ENCODE assay signal across 8 cellular contexts in genomic region chr2:87077028-87077446, GRCh38. TPM values are rescaled to one million over a fixed set of nuclear protein-coding genes. Genes with fewer than 3 reads are reported as not detected.
DNase-seq lines count a peak whose midpoint lies in the region; ATAC-seq and TF ChIP-seq lines count a peak whose summit lies in the region.
"Not testable (repeated sequence)": the region's sequence is repeated elsewhere in the genome, so short reads cannot be mapped to it uniquely, and the experiment has no call there.

No MANE protein-coding gene starts in this region.

- H3K4me1 Mint-ChIP-seq in GM23338; activated CD8-positive, alpha-beta memory T cell treated with anti-CD3 and anti-CD28 coated beads, Interleukin-2, amount 10 ng/mL, durations not matched to agents 7 days and 5 days; chondrocyte (ENCODE audit: low read depth); neural crest cell; stimulated activated naive B cell treated with anti-CD40 and anti-IgM and Interleukin-4, amounts not matched to agents 10 μg/mL and 1 μg/mL and 100 μg/mL, for 72 hours: not testable (repeated sequence)

- H3K4me1 ChIP-seq in BLaER1 treated with 17β-estradiol and CSF1 and Interleukin-3, amounts not matched to agents 10 nM and 100 nM; GM23338 (ENCODE audit: insufficient read depth); hepatocyte (ENCODE audit: insufficient read depth): not testable (repeated sequence)

- peak overlapping the region; percentile 84 to 94 (median 90) for H3K9ac ChIP-seq in BLaER1 treated with 17β-estradiol and CSF1 and Interleukin-3, amounts not matched to agents 10 nM and 100 nM

- TF ChIP-seq CTCF in GM23338 (conservative IDR thresholded peaks at IDR 0.05; ENCODE audit: low read depth in 2 of 2); chondrocyte (IDR thresholded peaks at IDR 0.05); hepatocyte (IDR thresholded peaks at IDR 0.05; ENCODE audit: poor library complexity); neural crest cell (conservative IDR thresholded peaks at IDR 0.05): not testable (repeated sequence)

- peak overlapping the region; percentile 91 for H3K4me3 Mint-ChIP-seq in GM23338
- peak overlapping the region; percentile 85 for H3K4me3 Mint-ChIP-seq in activated CD8-positive, alpha-beta memory T cell treated with anti-CD3 and anti-CD28 coated beads, Interleukin-2, amount 10 ng/mL, durations not matched to agents 7 days and 5 days
- peak overlapping the region; percentile 88 for H3K4me3 Mint-ChIP-seq in chondrocyte (ENCODE audit: unreplicated experiment)
- peak overlapping the region; percentile 96 for H3K4me3 Mint-ChIP-seq in neural crest cell
- peak overlapping the region; percentile 92 to 94 for H3K4me3 Mint-ChIP-seq in stimulated activated naive B cell treated with anti-CD40 and anti-IgM and Interleukin-4, amounts not matched to agents 10 μg/mL and 1 μg/mL and 100 μg/mL, for 72 hours

- peak overlapping the region; percentile 49 to 82 (median 62) for H3K4me3 ChIP-seq in BLaER1 treated with 17β-estradiol and CSF1 and Interleukin-3, amounts not matched to agents 10 nM and 100 nM
- H3K4me3 ChIP-seq in GM23338 (peak overlapping the region; percentile 75), MG63 (peak overlapping the region; percentile 57), hepatocyte (peak overlapping the region; percentile 65)

- not testable (repeated sequence) for H3K36me3 Mint-ChIP-seq in GM23338 (ENCODE audit: low read depth); activated CD8-positive, alpha-beta memory T cell treated with anti-CD3 and anti-CD28 coated beads, Interleukin-2, amount 10 ng/mL, durations not matched to agents 7 days and 5 days; chondrocyte (ENCODE audit: low read depth); neural crest cell (ENCODE audit: low read depth); stimulated activated naive B cell treated with anti-CD40 and anti-IgM and Interleukin-4, amounts not matched to agents 10 μg/mL and 1 μg/mL and 100 μg/mL, for 72 hours

- peak overlapping the region in 8 of 11 experiments; percentile 44 to 66 (median 54); a peak in 7 of 22 replicates for H3K4me2 ChIP-seq in BLaER1 treated with 17β-estradiol and CSF1 and Interleukin-3, amounts not matched to agents 10 nM and 100 nM
- H3K4me2 ChIP-seq in GM23338 (peak overlapping the region; percentile 49), hepatocyte (peak overlapping the region; percentile 78)

- DNase-seq in GM23338 (ENCODE audit: low spot score); chondrocyte (ENCODE audit: low spot score); hepatocyte (ENCODE audit: low spot score); neural crest cell (ENCODE audit: low read depth, low spot score); stimulated activated naive B cell treated with anti-CD40 and anti-IgM and Interleukin-4, amounts not matched to agents 10 μg/mL and 1 μg/mL and 100 μg/mL, for 72 hours: not testable (repeated sequence)
- peak; percentile 56 for DNase-seq in MG63
- peak; percentile 51 for DNase-seq in activated CD8-positive, alpha-beta memory T cell treated with anti-CD3 and anti-CD28 coated beads, Interleukin-2, amount 10 ng/mL, durations not matched to agents 7 days and 5 days

- H3K9me3 ChIP-seq in BLaER1 treated with 17β-estradiol and CSF1 and Interleukin-3, amounts not matched to agents 10 nM and 100 nM (replicated peaks in 1 of 11); MG63; hepatocyte (ENCODE audit: low read depth): not testable (repeated sequence)

- not testable (repeated sequence) for H3K27me3 Mint-ChIP-seq in GM23338 (ENCODE audit: insufficient read depth, low read depth, poor library complexity); activated CD8-positive, alpha-beta memory T cell treated with anti-CD3 and anti-CD28 coated beads, Interleukin-2, amount 10 ng/mL, durations not matched to agents 7 days and 5 days; chondrocyte (ENCODE audit: low read depth); neural crest cell (ENCODE audit: low read depth); stimulated activated naive B cell treated with anti-CD40 and anti-IgM and Interleukin-4, amounts not matched to agents 10 μg/mL and 1 μg/mL and 100 μg/mL, for 72 hours

- CTCF ChIA-PET in activated CD8-positive, alpha-beta memory T cell treated with anti-CD3 and anti-CD28 coated beads, Interleukin-2, amount 10 ng/mL, durations not matched to agents 7 days and 5 days (lab: Charles Lee), result not testable (repeated sequence)

- H2AFZ ChIP-seq in GM23338, result 0 out of 2 replicates have a peak overlapping the region, but pooled peaks have one; percentile 64
- peak overlapping the region; percentile 82 for H2AFZ ChIP-seq in hepatocyte

- peaks cover 0 to 16% (median 2%) of the 10 kb centered on the region in 11 experiments; a peak in 12 of 22 replicates for H4K20me1 ChIP-seq in BLaER1 treated with 17β-estradiol and CSF1 and Interleukin-3, amounts not matched to agents 10 nM and 100 nM
- H4K20me1 ChIP-seq in GM23338 (replicated peaks; ENCODE audit: insufficient read depth); hepatocyte (ENCODE audit: insufficient read depth, poor library complexity, severe bottlenecking): not testable (repeated sequence)

- H3K27ac Mint-ChIP-seq in GM23338, result peak overlapping the region; percentile 99
- H3K27ac Mint-ChIP-seq in activated CD8-positive, alpha-beta memory T cell treated with anti-CD3 and anti-CD28 coated beads, Interleukin-2, amount 10 ng/mL, durations not matched to agents 7 days and 5 days, result peak overlapping the region; percentile 96
- peak overlapping the region; percentile 97 for H3K27ac Mint-ChIP-seq in chondrocyte (ENCODE audit: unreplicated experiment)
- H3K27ac Mint-ChIP-seq in neural crest cell (ENCODE audit: unreplicated experiment), result peak overlapping the region; percentile 99
- H3K27ac Mint-ChIP-seq in stimulated activated naive B cell treated with anti-CD40 and anti-IgM and Interleukin-4, amounts not matched to agents 10 μg/mL and 1 μg/mL and 100 μg/mL, for 72 hours, result peak overlapping the region; percentile 99

- H3K9me3 Mint-ChIP-seq in GM23338; activated CD8-positive, alpha-beta memory T cell treated with anti-CD3 and anti-CD28 coated beads, Interleukin-2, amount 10 ng/mL, durations not matched to agents 7 days and 5 days (ENCODE audit: low read depth); chondrocyte (ENCODE audit: low read depth); neural crest cell; stimulated activated naive B cell treated with anti-CD40 and anti-IgM and Interleukin-4, amounts not matched to agents 10 μg/mL and 1 μg/mL and 100 μg/mL, for 72 hours: not testable (repeated sequence)

- H3K27me3 ChIP-seq in BLaER1 treated with 17β-estradiol and CSF1 and Interleukin-3, amounts not matched to agents 10 nM and 100 nM; GM23338 (ENCODE audit: insufficient read depth); MG63; hepatocyte: not testable (repeated sequence)

- not testable (repeated sequence) for H3K36me3 ChIP-seq in BLaER1 treated with 17β-estradiol and CSF1 and Interleukin-3, amounts not matched to agents 10 nM and 100 nM; GM23338 (ENCODE audit: insufficient read depth); MG63; hepatocyte (replicated peaks; ENCODE audit: insufficient read depth, low read depth)

- 2% methylated on average over 8 of the region's 34 CpGs for WGBS in hepatocyte (ENCODE audit: low lambda C conversion rate, missing lambda C conversion rate)

- H3K79me2 ChIP-seq in GM23338 (replicated peaks; ENCODE audit: insufficient read depth); hepatocyte: not testable (repeated sequence)

- H3F3A ChIP-seq in GM23338 (replicated peaks; ENCODE audit: low read depth), result not testable (repeated sequence)

- not testable (repeated sequence) for H3K9me2 ChIP-seq in GM23338 (ENCODE audit: insufficient read depth); hepatocyte (replicated peaks; ENCODE audit: insufficient read depth)

- peak; percentile 58 for ATAC-seq in GM23338
- peak; percentile 14 for ATAC-seq in activated CD8-positive, alpha-beta memory T cell treated with anti-CD3 and anti-CD28 coated beads, Interleukin-2, amount 10 ng/mL, durations not matched to agents 7 days and 5 days
- ATAC-seq in stimulated activated naive B cell treated with anti-CD40 and anti-IgM and Interleukin-4, amounts not matched to agents 10 μg/mL and 1 μg/mL and 100 μg/mL, for 72 hours (replicated peaks), result peak; percentile 18 to 22

- H3K27ac ChIP-seq in BLaER1 treated with 17β-estradiol and CSF1 and Interleukin-3, amounts not matched to agents 10 nM and 100 nM, result peak overlapping the region; percentile 89 to 93 (median 91)
- H3K27ac ChIP-seq in GM23338 (ENCODE audit: low read depth), result not testable (repeated sequence)
- H3K27ac ChIP-seq in hepatocyte, result peak overlapping the region; percentile 98

RNA-seq across cellular contexts. Expression of gene PLGLB1, which starts 55.4 kb away (rescaled TPM):
- 0.27 and 0.80 TPM in 2 replicates for total RNA-seq in GM23338 (2014; rRNA removed; shearing (Covaris generic))
- 0.82 and 1.6 TPM in 2 replicates for polyA plus RNA-seq in GM23338 (2016; fragmentation: Nextera tagmentation; extraction: Ambion mirVana)
- 5.0 TPM in 1 of 2 replicates, not detected in the other for total RNA-seq in MG63 (2014; rRNA removed; shearing (Covaris generic); ENCODE audit: low replicate concordance)
- 1 to 10 TPM; 3.3 to 4.4 TPM for total RNA-seq in activated CD8-positive, alpha-beta memory T cell treated with anti-CD3 and anti-CD28 coated beads, Interleukin-2, amount 10 ng/mL, durations not matched to agents 7 days and 5 days
- 1.1 to 1.8 TPM (median 1.4 TPM) in 3 replicates for total RNA-seq in chondrocyte
- total RNA-seq in hepatocyte, result 4.4 and 6.6 TPM in 2 replicates
- polyA plus RNA-seq in hepatocyte, result 7.4 and 9.8 TPM in 2 replicates
- 3.6 and 4.6 TPM in 2 replicates for total RNA-seq in neural crest cell
